In genomic region chr10:116221053-116221452, GRCh38 we compare ENCODE assay signal across 36 cellular contexts. TPM values are rescaled to one million over a fixed set of nuclear protein-coding genes. Genes with fewer than 3 reads are reported as not detected.
"Had no signal": no experiment of that assay in that cellular context is flagged by ENCODE, and none has a peak within 500 bp of the region (broad histone marks: within the 10 kb centered on the region; RNA-seq: fewer than 3 reads in every experiment).

No MANE protein-coding gene starts in this region.

- H3K4me3 ChIP-seq: adrenal gland, ascending aorta, body of pancreas, breast epithelium had no signal

- ATAC-seq: activated naive CD4-positive, alpha-beta T cell treated with anti-CD3 and anti-CD28 coated beads, Interleukin-2, amount 50 U/mL, for 72 hours; activated naive CD8-positive, alpha-beta T cell treated with anti-CD3 and anti-CD28 coated beads, Interleukin-2, amount 50 U/mL, for 24 hours; activated T-cell treated with anti-CD3 and anti-CD28 coated beads, Interleukin-2, amount 50 U/mL, for 4 hours; activated T-cell treated with anti-CD3 and anti-CD28 coated beads, Interleukin-2, amount 50 U/mL, for 72 hours; activated T-helper 17 cell treated with anti-CD3 and anti-CD28 coated beads, Interleukin-2, amount 50 U/mL, for 72 hours; body of pancreas had no signal

- DNase-seq: activated effector memory CD4-positive, alpha-beta T cell treated with anti-CD3 and anti-CD28 coated beads, Interleukin-2, amount 50 U/mL, for 16 hours; activated effector memory CD4-positive, alpha-beta T cell treated with Interleukin-2 at 50 U/mL for 16 hours; activated gamma-delta T cell; activated gamma-delta T cell treated with Interleukin-2 at 50 U/mL for 16 hours; activated naive CD4-positive, alpha-beta T cell; activated naive CD4-positive, alpha-beta T cell treated with anti-CD3 and anti-CD28 coated beads for 36 hours; activated naive CD4-positive, alpha-beta T cell treated with anti-CD3 and anti-CD28 coated beads, Interleukin-2, amount 10 ng/mL, durations not matched to agents 7 days and 5 days; activated naive CD4-positive, alpha-beta T cell treated with anti-CD3 and anti-CD28 coated beads, Interleukin-2, amount 50 U/mL, for 16 hours; activated naive CD4-positive, alpha-beta T cell treated with Interleukin-2 at 50 U/mL for 16 hours; activated naive CD8-positive, alpha-beta T cell treated with anti-CD3 and anti-CD28 coated beads for 36 hours; activated naive CD8-positive, alpha-beta T cell treated with anti-CD3 and anti-CD28 coated beads, Interleukin-2, amount 10 ng/mL, durations not matched to agents 7 days and 5 days; activated naive CD8-positive, alpha-beta T cell treated with anti-CD3 and anti-CD28 coated beads, Interleukin-2, amount 50 U/mL, for 24 hours; activated T-cell treated with anti-CD3 and anti-CD28 coated beads for 4 hours; activated T-cell treated with anti-CD3 and anti-CD28 coated beads, Interleukin-2, amount 50 U/mL, for 1 hour; activated T-cell treated with anti-CD3 and anti-CD28 coated beads, Interleukin-2, amount 50 U/mL, for 24 hours; activated T-cell treated with anti-CD3 and anti-CD28 coated beads, Interleukin-2, amount 50 U/mL, for 4 hours; activated T-cell treated with anti-CD3 and anti-CD28 coated beads, Interleukin-2, amount 50 U/mL, for 48 hours; activated T-cell treated with anti-CD3 and anti-CD28 coated beads, Interleukin-2, amount 50 U/mL, for 72 hours; adrenal gland; amniotic stem cell; amygdala; anterior cingulate cortex; aorta; body of pancreas; brain microvascular endothelial cell; caudate nucleus; central memory CD4-positive, alpha-beta T cell; cerebellar nuclear complex had no signal

- FAIRE-seq: astrocyte, bronchial epithelial cell had no signal

- H3K27me3 ChIP-seq: adrenal gland, ascending aorta, body of pancreas, brain microvascular endothelial cell, breast epithelium had no signal

- H3K4me1 ChIP-seq: adrenal gland, ascending aorta, body of pancreas, breast epithelium had no signal

- H3K27ac ChIP-seq: adrenal gland, ascending aorta, body of pancreas, brain microvascular endothelial cell, breast epithelium had no signal

- H3K9me3 ChIP-seq: adrenal gland, ascending aorta, body of pancreas, breast epithelium had no signal

- H3K36me3 ChIP-seq: adrenal gland, ascending aorta, brain microvascular endothelial cell, breast epithelium had no signal

RNA-seq across cellular contexts. Expression of gene GFRA1, which starts 52.0 kb away (rescaled TPM):
- total RNA-seq: activated naive CD4-positive, alpha-beta T cell treated with anti-CD3 and anti-CD28 coated beads for 36 hours; activated naive CD8-positive, alpha-beta T cell treated with anti-CD3 and anti-CD28 coated beads for 36 hours; activated naive CD8-positive, alpha-beta T cell treated with anti-CD3 and anti-CD28 coated beads, Interleukin-2, amount 10 ng/mL, durations not matched to agents 7 days and 5 days; activated T-cell treated with anti-CD3 and anti-CD28 coated beads, Interleukin-2, amount 50 U/mL, for 72 hours; activated T-helper 1 cell treated with anti-CD3 and anti-CD28 coated beads, Interleukin-12 subunit alpha, Interleukin-12 subunit beta, Interleukin-2, Interleukin-4 antibody, amounts not matched to agents 30 ng/mL and 10 ng/mL and 1 ng/mL, durations not matched to agents 14 hours and 24 hours and 36 hours; activated T-helper 17 cell treated with anti-CD3 and anti-CD28 coated beads, Interleukin-2, amount 50 U/mL, for 72 hours; activated T-helper 2 cell treated with anti-CD3 and anti-CD28 coated beads, Interferon-gamma antibody, Interleukin-2, Interleukin-4, amounts not matched to agents 10 μg/mL and 5 μg/mL and 100 μg/mL, durations not matched to agents 14 hours and 24 hours and 36 hours had no signal
